Comparison of ENCODE assay signal across 1 cellular context in genomic region chr17:82494236-82495055, GRCh38.
A peak's percentile ranks its signal among the peaks of the same experiment; 100 is the strongest.
TF ChIP-seq lines count a peak whose summit lies in the region.

No MANE protein-coding gene starts in this region.

TF ChIP-seq in HepG2, 621 proteins besides CTCF, POLR2A, EP300 and RAD21 (continued from another document and continues in another):
- TF ChIP-seq, protein P1, sequence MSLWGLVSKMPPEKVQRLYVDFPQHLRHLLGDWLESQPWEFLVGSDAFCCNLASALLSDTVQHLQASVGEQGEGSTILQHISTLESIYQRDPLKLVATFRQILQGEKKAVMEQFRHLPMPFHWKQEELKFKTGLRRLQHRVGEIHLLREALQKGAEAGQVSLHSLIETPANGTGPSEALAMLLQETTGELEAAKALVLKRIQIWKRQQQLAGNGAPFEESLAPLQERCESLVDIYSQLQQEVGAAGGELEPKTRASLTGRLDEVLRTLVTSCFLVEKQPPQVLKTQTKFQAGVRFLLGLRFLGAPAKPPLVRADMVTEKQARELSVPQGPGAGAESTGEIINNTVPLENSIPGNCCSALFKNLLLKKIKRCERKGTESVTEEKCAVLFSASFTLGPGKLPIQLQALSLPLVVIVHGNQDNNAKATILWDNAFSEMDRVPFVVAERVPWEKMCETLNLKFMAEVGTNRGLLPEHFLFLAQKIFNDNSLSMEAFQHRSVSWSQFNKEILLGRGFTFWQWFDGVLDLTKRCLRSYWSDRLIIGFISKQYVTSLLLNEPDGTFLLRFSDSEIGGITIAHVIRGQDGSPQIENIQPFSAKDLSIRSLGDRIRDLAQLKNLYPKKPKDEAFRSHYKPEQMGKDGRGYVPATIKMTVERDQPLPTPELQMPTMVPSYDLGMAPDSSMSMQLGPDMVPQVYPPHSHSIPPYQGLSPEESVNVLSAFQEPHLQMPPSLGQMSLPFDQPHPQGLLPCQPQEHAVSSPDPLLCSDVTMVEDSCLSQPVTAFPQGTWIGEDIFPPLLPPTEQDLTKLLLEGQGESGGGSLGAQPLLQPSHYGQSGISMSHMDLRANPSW (CRISPR knock-in tag; IDR thresholded peaks at IDR 0.05; ENCODE audit: borderline replicate concordance), result peak; percentile 85
- no peak for TF ChIP-seq ZNF816 (CRISPR knock-in tag; IDR thresholded peaks at IDR 0.05; ENCODE audit: borderline replicate concordance)
- TF ChIP-seq SRSF4 (IDR thresholded peaks at IDR 0.05; ENCODE audit: low read depth, low read length, poor library complexity, severe bottlenecking), result no peak
- peak; percentile 74; the same call in 1 of the 2 replicates for TF ChIP-seq LCORL (IDR thresholded peaks at IDR 0.05)
- peak; percentile 95 for TF ChIP-seq LCORL (CRISPR knock-in tag; IDR thresholded peaks at IDR 0.05)
- TF ChIP-seq BHLHE40 (IDR thresholded peaks at IDR 0.05; ENCODE audit: low read length), result peak; percentile 60
- no peak; the same call in 1 of the 2 replicates for TF ChIP-seq NKX3-1 (CRISPR knock-in tag; IDR thresholded peaks at IDR 0.05)
- TF ChIP-seq ZNF761 (CRISPR knock-in tag; conservative IDR thresholded peaks at IDR 0.05), result peak; percentile 87; the same call in 1 of the 2 replicates
- TF ChIP-seq FOSL2 (CRISPR knock-in tag; IDR thresholded peaks at IDR 0.05), result peak; percentile 76
- peak; percentile 89 for TF ChIP-seq ZMYM4 (CRISPR knock-in tag; IDR thresholded peaks at IDR 0.05)
- TF ChIP-seq, protein P2, sequence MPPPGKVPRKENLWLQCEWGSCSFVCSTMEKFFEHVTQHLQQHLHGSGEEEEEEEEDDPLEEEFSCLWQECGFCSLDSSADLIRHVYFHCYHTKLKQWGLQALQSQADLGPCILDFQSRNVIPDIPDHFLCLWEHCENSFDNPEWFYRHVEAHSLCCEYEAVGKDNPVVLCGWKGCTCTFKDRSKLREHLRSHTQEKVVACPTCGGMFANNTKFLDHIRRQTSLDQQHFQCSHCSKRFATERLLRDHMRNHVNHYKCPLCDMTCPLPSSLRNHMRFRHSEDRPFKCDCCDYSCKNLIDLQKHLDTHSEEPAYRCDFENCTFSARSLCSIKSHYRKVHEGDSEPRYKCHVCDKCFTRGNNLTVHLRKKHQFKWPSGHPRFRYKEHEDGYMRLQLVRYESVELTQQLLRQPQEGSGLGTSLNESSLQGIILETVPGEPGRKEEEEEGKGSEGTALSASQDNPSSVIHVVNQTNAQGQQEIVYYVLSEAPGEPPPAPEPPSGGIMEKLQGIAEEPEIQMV (CRISPR knock-in tag; IDR thresholded peaks at IDR 0.05; ENCODE audit: low read depth), result peak; percentile 65; the same call in 1 of the 2 replicates
- TF ChIP-seq GLI4 (CRISPR knock-in tag; IDR thresholded peaks at IDR 0.05; ENCODE audit: borderline replicate concordance), result no peak
- TF ChIP-seq LBX2 (CRISPR knock-in tag; IDR thresholded peaks at IDR 0.05; ENCODE audit: borderline replicate concordance), result peak; percentile 72; the same call in 1 of the 2 replicates
- TF ChIP-seq HOXA7 (CRISPR knock-in tag; IDR thresholded peaks at IDR 0.05), result no peak
- TF ChIP-seq ZFP36 (IDR thresholded peaks at IDR 0.05; ENCODE audit: borderline replicate concordance, low read depth, low read length, partially characterized antibody), result no peak
- TF ChIP-seq U2AF2 (IDR thresholded peaks at IDR 0.05; ENCODE audit: low read depth, low read length), result 0 out of 2 replicates have a peak, but pooled peaks have one; percentile 27
- peak; percentile 93 for TF ChIP-seq ZSCAN29 (CRISPR knock-in tag; conservative IDR thresholded peaks at IDR 0.05)
- no peak for TF ChIP-seq SMARCE1 (IDR thresholded peaks at IDR 0.05; ENCODE audit: borderline replicate concordance)
- TF ChIP-seq ZNF136 (CRISPR knock-in tag; IDR thresholded peaks at IDR 0.05; ENCODE audit: low read depth), result peak; percentile 73; the same call in 1 of the 2 replicates
- 0 out of 2 replicates have a peak, but pooled peaks have one; percentile 81 for TF ChIP-seq ZHX1 (CRISPR knock-in tag; IDR thresholded peaks at IDR 0.05; ENCODE audit: low read depth)
- TF ChIP-seq PCBP2 (optimal IDR thresholded peaks at IDR 0.05; ENCODE audit: low read depth, low read length, poor library complexity, severe bottlenecking), result no peak
- TF ChIP-seq PPARG (CRISPR knock-in tag; conservative IDR thresholded peaks at IDR 0.05), result peak; percentile 63; the same call in 1 of the 2 replicates
- peak; percentile 86 for TF ChIP-seq ELF3 (CRISPR knock-in tag; IDR thresholded peaks at IDR 0.05)
- TF ChIP-seq ZFAT (CRISPR knock-in tag; conservative IDR thresholded peaks at IDR 0.05), result no peak
- peak; percentile 62 for TF ChIP-seq RARA (CRISPR knock-in tag; IDR thresholded peaks at IDR 0.05)
- peak; percentile 67 for TF ChIP-seq NCOA2 (CRISPR knock-in tag; IDR thresholded peaks at IDR 0.05)
- TF ChIP-seq CREB1 (IDR thresholded peaks at IDR 0.05), result peak; percentile 47; the same call in 1 of the 2 replicates
- peak; percentile 81 for TF ChIP-seq CREB1 (CRISPR knock-in tag; IDR thresholded peaks at IDR 0.05)
- TF ChIP-seq NR1H2 (CRISPR knock-in tag; IDR thresholded peaks at IDR 0.05; ENCODE audit: borderline replicate concordance, low read depth), result no peak
- no peak for TF ChIP-seq MBNL3 (CRISPR knock-in tag; conservative IDR thresholded peaks at IDR 0.05)
- TF ChIP-seq FOXA3 (CRISPR knock-in tag; IDR thresholded peaks at IDR 0.05), result peak; percentile 70
- no peak for TF ChIP-seq SMYD3 (CRISPR knock-in tag; IDR thresholded peaks at IDR 0.05)
- no peak for TF ChIP-seq ZNF17 (CRISPR knock-in tag; IDR thresholded peaks at IDR 0.05)
- TF ChIP-seq NFE2 (CRISPR knock-in tag; IDR thresholded peaks at IDR 0.05), result no peak
- TF ChIP-seq TCF12 (IDR thresholded peaks at IDR 0.05), result no peak
- no peak; the same call in 1 of the 2 replicates for TF ChIP-seq TCF12 (CRISPR knock-in tag; IDR thresholded peaks at IDR 0.05)
- peak; percentile 85 for TF ChIP-seq JARID2 (CRISPR knock-in tag; IDR thresholded peaks at IDR 0.05; ENCODE audit: insufficient replicate concordance)
- TF ChIP-seq KDM1A (CRISPR knock-in tag; IDR thresholded peaks at IDR 0.05), result peak; percentile 38
- no peak for TF ChIP-seq ZNF468 (CRISPR knock-in tag; IDR thresholded peaks at IDR 0.05)
- TF ChIP-seq MTA1 (CRISPR knock-in tag; IDR thresholded peaks at IDR 0.05; ENCODE audit: borderline replicate concordance), result peak; percentile 94
- peak; percentile 92; the same call in 1 of the 2 replicates for TF ChIP-seq KAT7 (CRISPR knock-in tag; IDR thresholded peaks at IDR 0.05; ENCODE audit: borderline replicate concordance)
- peak; percentile 98 for TF ChIP-seq EED (CRISPR knock-in tag; IDR thresholded peaks at IDR 0.05)
- TF ChIP-seq, protein P3, sequence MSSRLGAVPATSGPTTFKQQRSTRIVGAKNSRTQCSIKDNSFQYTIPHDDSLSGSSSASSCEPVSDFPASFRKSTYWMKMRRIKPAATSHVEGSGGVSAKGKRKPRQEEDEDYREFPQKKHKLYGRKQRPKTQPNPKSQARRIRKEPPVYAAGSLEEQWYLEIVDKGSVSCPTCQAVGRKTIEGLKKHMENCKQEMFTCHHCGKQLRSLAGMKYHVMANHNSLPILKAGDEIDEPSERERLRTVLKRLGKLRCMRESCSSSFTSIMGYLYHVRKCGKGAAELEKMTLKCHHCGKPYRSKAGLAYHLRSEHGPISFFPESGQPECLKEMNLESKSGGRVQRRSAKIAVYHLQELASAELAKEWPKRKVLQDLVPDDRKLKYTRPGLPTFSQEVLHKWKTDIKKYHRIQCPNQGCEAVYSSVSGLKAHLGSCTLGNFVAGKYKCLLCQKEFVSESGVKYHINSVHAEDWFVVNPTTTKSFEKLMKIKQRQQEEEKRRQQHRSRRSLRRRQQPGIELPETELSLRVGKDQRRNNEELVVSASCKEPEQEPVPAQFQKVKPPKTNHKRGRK (CRISPR knock-in tag; IDR thresholded peaks at IDR 0.05), result no peak
- TF ChIP-seq DNMT1 (CRISPR knock-in tag; IDR thresholded peaks at IDR 0.05), result peak; percentile 94; the same call in 1 of the 2 replicates
- TF ChIP-seq ZNF577 (CRISPR knock-in tag; IDR thresholded peaks at IDR 0.05; ENCODE audit: borderline replicate concordance, low read depth), result 0 out of 2 replicates have a peak, but pooled peaks have one; percentile 14
- TF ChIP-seq KDM5A (IDR thresholded peaks at IDR 0.05; ENCODE audit: borderline replicate concordance, low read length), result peak; percentile 28; the same call in 1 of the 2 replicates
- peak; percentile 92 for TF ChIP-seq TOE1 (CRISPR knock-in tag; IDR thresholded peaks at IDR 0.05)
- TF ChIP-seq ZNF317 (CRISPR knock-in tag; IDR thresholded peaks at IDR 0.05), result peak; percentile 81
- TF ChIP-seq ZFP1 (CRISPR knock-in tag; IDR thresholded peaks at IDR 0.05), result peak; percentile 93; the same call in 1 of the 2 replicates
- no peak for TF ChIP-seq CENPT (CRISPR knock-in tag; IDR thresholded peaks at IDR 0.05; ENCODE audit: low read depth)
- no peak; the same call in 1 of the 2 replicates for TF ChIP-seq NFIC (IDR thresholded peaks at IDR 0.05; ENCODE audit: low read length)
- TF ChIP-seq HOXD1 (CRISPR knock-in tag; IDR thresholded peaks at IDR 0.05), result 0 out of 2 replicates have a peak, but pooled peaks have one; percentile 37
- 0 out of 2 replicates have a peak, but pooled peaks have one; percentile 94 for TF ChIP-seq SMAD1 (CRISPR knock-in tag; IDR thresholded peaks at IDR 0.05; ENCODE audit: borderline replicate concordance, low read depth)
- TF ChIP-seq SOX5 (CRISPR knock-in tag; IDR thresholded peaks at IDR 0.05; ENCODE audit: borderline replicate concordance), result peak; percentile 81; the same call in 1 of the 2 replicates
- 0 out of 2 replicates have a peak, but pooled peaks have one; percentile 77 for TF ChIP-seq RFXAP (CRISPR knock-in tag; IDR thresholded peaks at IDR 0.05; ENCODE audit: borderline replicate concordance)
- TF ChIP-seq ZNF367 (CRISPR knock-in tag; IDR thresholded peaks at IDR 0.05; ENCODE audit: borderline replicate concordance), result no peak
- TF ChIP-seq, protein P4, sequence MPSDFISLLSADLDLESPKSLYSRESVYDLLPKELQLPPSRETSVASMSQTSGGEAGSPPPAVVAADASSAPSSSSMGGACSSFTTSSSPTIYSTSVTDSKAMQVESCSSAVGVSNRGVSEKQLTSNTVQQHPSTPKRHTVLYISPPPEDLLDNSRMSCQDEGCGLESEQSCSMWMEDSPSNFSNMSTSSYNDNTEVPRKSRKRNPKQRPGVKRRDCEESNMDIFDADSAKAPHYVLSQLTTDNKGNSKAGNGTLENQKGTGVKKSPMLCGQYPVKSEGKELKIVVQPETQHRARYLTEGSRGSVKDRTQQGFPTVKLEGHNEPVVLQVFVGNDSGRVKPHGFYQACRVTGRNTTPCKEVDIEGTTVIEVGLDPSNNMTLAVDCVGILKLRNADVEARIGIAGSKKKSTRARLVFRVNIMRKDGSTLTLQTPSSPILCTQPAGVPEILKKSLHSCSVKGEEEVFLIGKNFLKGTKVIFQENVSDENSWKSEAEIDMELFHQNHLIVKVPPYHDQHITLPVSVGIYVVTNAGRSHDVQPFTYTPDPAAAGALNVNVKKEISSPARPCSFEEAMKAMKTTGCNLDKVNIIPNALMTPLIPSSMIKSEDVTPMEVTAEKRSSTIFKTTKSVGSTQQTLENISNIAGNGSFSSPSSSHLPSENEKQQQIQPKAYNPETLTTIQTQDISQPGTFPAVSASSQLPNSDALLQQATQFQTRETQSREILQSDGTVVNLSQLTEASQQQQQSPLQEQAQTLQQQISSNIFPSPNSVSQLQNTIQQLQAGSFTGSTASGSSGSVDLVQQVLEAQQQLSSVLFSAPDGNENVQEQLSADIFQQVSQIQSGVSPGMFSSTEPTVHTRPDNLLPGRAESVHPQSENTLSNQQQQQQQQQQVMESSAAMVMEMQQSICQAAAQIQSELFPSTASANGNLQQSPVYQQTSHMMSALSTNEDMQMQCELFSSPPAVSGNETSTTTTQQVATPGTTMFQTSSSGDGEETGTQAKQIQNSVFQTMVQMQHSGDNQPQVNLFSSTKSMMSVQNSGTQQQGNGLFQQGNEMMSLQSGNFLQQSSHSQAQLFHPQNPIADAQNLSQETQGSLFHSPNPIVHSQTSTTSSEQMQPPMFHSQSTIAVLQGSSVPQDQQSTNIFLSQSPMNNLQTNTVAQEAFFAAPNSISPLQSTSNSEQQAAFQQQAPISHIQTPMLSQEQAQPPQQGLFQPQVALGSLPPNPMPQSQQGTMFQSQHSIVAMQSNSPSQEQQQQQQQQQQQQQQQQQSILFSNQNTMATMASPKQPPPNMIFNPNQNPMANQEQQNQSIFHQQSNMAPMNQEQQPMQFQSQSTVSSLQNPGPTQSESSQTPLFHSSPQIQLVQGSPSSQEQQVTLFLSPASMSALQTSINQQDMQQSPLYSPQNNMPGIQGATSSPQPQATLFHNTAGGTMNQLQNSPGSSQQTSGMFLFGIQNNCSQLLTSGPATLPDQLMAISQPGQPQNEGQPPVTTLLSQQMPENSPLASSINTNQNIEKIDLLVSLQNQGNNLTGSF (CRISPR knock-in tag; IDR thresholded peaks at IDR 0.05), result peak; percentile 39; the same call in 1 of the 2 replicates
- 0 out of 2 replicates have a peak, but pooled peaks have one; percentile 26 for TF ChIP-seq FIP1L1 (IDR thresholded peaks at IDR 0.05; ENCODE audit: borderline replicate concordance, insufficient read depth, low read depth, low read length)
- TF ChIP-seq SP1 (IDR thresholded peaks at IDR 0.05), result no peak
- peak; percentile 63; the same call in 1 of the 2 replicates for TF ChIP-seq SP1 (CRISPR knock-in tag; IDR thresholded peaks at IDR 0.05)
